Comparison of ENCODE assay signal across 8 cellular contexts in the genomic region with DNA sequence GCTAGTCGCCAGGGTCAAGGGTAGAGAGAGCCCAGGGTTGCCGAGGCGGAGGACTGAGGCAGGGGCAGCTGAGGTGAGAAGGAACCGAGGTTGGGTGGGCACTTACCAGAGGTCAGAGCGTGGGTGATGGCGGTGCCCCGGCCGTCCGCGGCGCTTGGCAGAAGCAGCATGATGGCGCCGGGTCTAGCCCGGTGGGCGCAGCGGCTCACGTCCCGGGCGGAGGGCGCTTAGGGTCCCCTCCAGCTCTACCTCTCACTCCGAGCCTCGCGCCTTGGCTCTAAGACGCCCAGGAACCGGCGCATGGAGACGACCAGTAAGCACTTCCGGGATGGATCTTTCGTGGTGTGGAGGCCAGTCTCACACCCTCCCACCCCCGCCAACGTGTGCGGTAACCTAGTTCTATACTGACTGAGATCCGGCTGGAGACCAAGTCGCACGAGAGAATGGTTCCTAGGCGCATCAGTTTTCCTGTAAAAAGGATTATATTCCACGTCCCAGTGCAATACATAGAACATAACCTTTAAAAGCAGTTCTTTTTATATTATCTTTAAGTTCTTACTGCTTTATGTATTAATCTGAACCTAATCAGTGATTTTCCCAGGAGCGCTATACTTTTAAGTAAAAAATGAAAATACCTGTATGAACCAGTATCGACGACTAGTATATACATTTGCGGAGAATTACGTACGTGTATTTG. TPM values are rescaled to one million over a fixed set of nuclear protein-coding genes. Genes with fewer than 3 reads are reported as not detected.
A peak's percentile ranks its signal among the peaks of the same experiment; 100 is the strongest.
DNase-seq lines count a peak whose midpoint lies in the region; ATAC-seq, FAIRE-seq and TF ChIP-seq lines count a peak whose summit lies in the region.

A gene with protein sequence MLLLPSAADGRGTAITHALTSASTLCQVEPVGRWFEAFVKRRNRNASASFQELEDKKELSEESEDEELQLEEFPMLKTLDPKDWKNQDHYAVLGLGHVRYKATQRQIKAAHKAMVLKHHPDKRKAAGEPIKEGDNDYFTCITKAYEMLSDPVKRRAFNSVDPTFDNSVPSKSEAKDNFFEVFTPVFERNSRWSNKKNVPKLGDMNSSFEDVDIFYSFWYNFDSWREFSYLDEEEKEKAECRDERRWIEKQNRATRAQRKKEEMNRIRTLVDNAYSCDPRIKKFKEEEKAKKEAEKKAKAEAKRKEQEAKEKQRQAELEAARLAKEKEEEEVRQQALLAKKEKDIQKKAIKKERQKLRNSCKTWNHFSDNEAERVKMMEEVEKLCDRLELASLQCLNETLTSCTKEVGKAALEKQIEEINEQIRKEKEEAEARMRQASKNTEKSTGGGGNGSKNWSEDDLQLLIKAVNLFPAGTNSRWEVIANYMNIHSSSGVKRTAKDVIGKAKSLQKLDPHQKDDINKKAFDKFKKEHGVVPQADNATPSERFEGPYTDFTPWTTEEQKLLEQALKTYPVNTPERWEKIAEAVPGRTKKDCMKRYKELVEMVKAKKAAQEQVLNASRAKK (minus strand): TSS at position 315 of the 697 bp plus-strand sequence. CDS start 145 bp downstream, at position 170.

- peak within 1 kb of the TSS; percentile 67 for H3K27ac ChIP-seq in endodermal cell (ENCODE audit: low read depth, low read length)

- intact Hi-C loops in Caco-2 (cut with micrococcal nuclease; ENCODE audit: unreplicated experiment), result loop anchor here (1.0 kb wide), 1 partner anchor 47 kb away; a partner anchor contains a TSS

- DNase-seq in Caco-2 (peak; percentile 86 to 91), HTR-8/SVneo (ENCODE audit: insufficient read length, low spot score) (peak; percentile 84), NT2/D1 (ENCODE audit: low read depth, low spot score) (peak; percentile 81), endodermal cell (peak; percentile 93), mesenteric fat pad (ENCODE audit: low spot score) (no peak)
- peak; percentile 92 for DNase-seq in activated CD8-positive, alpha-beta memory T cell treated with anti-CD3 and anti-CD28 coated beads, Interleukin-2, amount 10 ng/mL, durations not matched to agents 7 days and 5 days
- peak; percentile 71 for DNase-seq in stimulated activated CD8-positive, alpha-beta memory T cell treated with anti-CD3 and anti-CD28 coated beads, Interleukin-15, amount 100 ng/mL, for 1 hour (ENCODE audit: low read depth)

- H3K27ac Mint-ChIP-seq in Caco-2 (ENCODE audit: unreplicated experiment) (peak within 1 kb of the TSS; percentile 99), endodermal cell (peak within 1 kb of the TSS; percentile 97)
- peak within 1 kb of the TSS; percentile 99 for H3K27ac Mint-ChIP-seq in activated CD8-positive, alpha-beta memory T cell treated with anti-CD3 and anti-CD28 coated beads, Interleukin-2, amount 10 ng/mL, durations not matched to agents 7 days and 5 days

- H3K9ac ChIP-seq in NT2/D1 (ENCODE audit: insufficient read length, low read depth) (peak within 1 kb of the TSS; percentile 97), endodermal cell (ENCODE audit: extremely low read depth, low read length, poor library complexity, severe bottlenecking) (peak within 1 kb of the TSS; percentile 96)

- no peaks in the 10 kb centered on the region for H3K9me3 Mint-ChIP-seq in Caco-2 (ENCODE audit: unreplicated experiment)
- H3K9me3 Mint-ChIP-seq in activated CD8-positive, alpha-beta memory T cell treated with anti-CD3 and anti-CD28 coated beads, Interleukin-2, amount 10 ng/mL, durations not matched to agents 7 days and 5 days (ENCODE audit: low read depth), result no peaks in the 10 kb centered on the region
- H3K9me3 Mint-ChIP-seq in endodermal cell, result no peaks in the 10 kb centered on the region

- H3K4me3 Mint-ChIP-seq in Caco-2 (ENCODE audit: unreplicated experiment) (peak within 1 kb of the TSS; percentile 100), endodermal cell (peak within 1 kb of the TSS; percentile 95)
- peak within 1 kb of the TSS; percentile 90 for H3K4me3 Mint-ChIP-seq in activated CD8-positive, alpha-beta memory T cell treated with anti-CD3 and anti-CD28 coated beads, Interleukin-2, amount 10 ng/mL, durations not matched to agents 7 days and 5 days

- TF ChIP-seq CTCF in Caco-2 (IDR thresholded peaks at IDR 0.05; ENCODE audit: insufficient read depth in 1 of 2, low read depth in 1 of 2, low read length in 1 of 2, severe bottlenecking in 1 of 2, unreplicated experiment in 1 of 2), result no peak
- TF ChIP-seq CTCF in endodermal cell (conservative IDR thresholded peaks at IDR 0.05), result no peak

- H3K27me3 ChIP-seq in Caco-2 (replicated peaks; ENCODE audit: control insufficient read depth, insufficient read depth, low read length) (no peaks in the 10 kb centered on the region), NT2/D1 (ENCODE audit: insufficient read depth, insufficient read length) (no peaks in the 10 kb centered on the region), endodermal cell (ENCODE audit: control insufficient read depth, insufficient read depth, low read length, poor library complexity, severe bottlenecking) (no peaks in the 10 kb centered on the region)

- peaks cover 20% of the 10 kb centered on the region; the same call in 1 of the 2 replicates for H3K4me1 ChIP-seq in Caco-2
- H3K4me1 ChIP-seq in NT2/D1 (ENCODE audit: insufficient read depth, insufficient read length), result no peaks in the 10 kb centered on the region
- no peaks in the 10 kb centered on the region for H3K4me1 ChIP-seq in endodermal cell (ENCODE audit: control insufficient read depth, insufficient read depth, low read length)

- H3K36me3 ChIP-seq in Caco-2 (ENCODE audit: control insufficient read depth, insufficient read depth, low read length) (no peaks in the 10 kb centered on the region; the same call in none of the 2 replicates), NT2/D1 (ENCODE audit: insufficient read depth, insufficient read length, low read length) (peaks cover 26% of the 10 kb centered on the region), endodermal cell (ENCODE audit: control insufficient read depth, insufficient read depth, low read length) (peaks cover 24% of the 10 kb centered on the region)

- no TSS peak for BruUV-seq in Caco-2 (replicated peaks; lab: Mats Ljungman, UMichigan)

- ATAC-seq in GM21367 (IDR thresholded peaks at IDR 0.05; ENCODE audit: unreplicated experiment), result peak; percentile 68
- peak; percentile 90 for ATAC-seq in activated CD8-positive, alpha-beta memory T cell treated with anti-CD3 and anti-CD28 coated beads, Interleukin-2, amount 10 ng/mL, durations not matched to agents 7 days and 5 days

- WGBS in endodermal cell (ENCODE audit: insufficient coverage in 1 of 2, insufficient read length in 1 of 2), 2 experiments, result 12 to 28% methylated on average over 15 to 43 of the region's 43 CpGs

- H3K9me3 ChIP-seq in Caco-2, result no peaks in the 10 kb centered on the region
- H3K9me3 ChIP-seq in NT2/D1 (ENCODE audit: insufficient read depth, low read length), result no peaks in the 10 kb centered on the region
- no peaks in the 10 kb centered on the region for H3K9me3 ChIP-seq in endodermal cell (ENCODE audit: control insufficient read depth, low read length)

- peaks cover 58% of the 10 kb centered on the region for H3K36me3 Mint-ChIP-seq in Caco-2 (ENCODE audit: insufficient read depth, unreplicated experiment)
- peaks cover 31% of the 10 kb centered on the region for H3K36me3 Mint-ChIP-seq in activated CD8-positive, alpha-beta memory T cell treated with anti-CD3 and anti-CD28 coated beads, Interleukin-2, amount 10 ng/mL, durations not matched to agents 7 days and 5 days
- peaks cover 25% of the 10 kb centered on the region for H3K36me3 Mint-ChIP-seq in endodermal cell (ENCODE audit: low read depth)

- H3K4me3 ChIP-seq in Caco-2 (ENCODE audit: low read depth, low read length), result peak within 1 kb of the TSS; percentile 84
- H3K4me3 ChIP-seq in NT2/D1 (ENCODE audit: insufficient read length, low read depth), result peak within 1 kb of the TSS; percentile 87
- H3K4me3 ChIP-seq in endodermal cell (ENCODE audit: low read length), result peak within 1 kb of the TSS; percentile 91

- CTCF ChIA-PET in Caco-2 (lab: Charles Lee), result no interaction called here
- CTCF ChIA-PET in activated CD8-positive, alpha-beta memory T cell treated with anti-CD3 and anti-CD28 coated beads, Interleukin-2, amount 10 ng/mL, durations not matched to agents 7 days and 5 days (lab: Charles Lee), result no interaction called here

- H3K4me1 Mint-ChIP-seq in Caco-2 (ENCODE audit: low read depth, unreplicated experiment), result peaks cover 21% of the 10 kb centered on the region
- H3K4me1 Mint-ChIP-seq in activated CD8-positive, alpha-beta memory T cell treated with anti-CD3 and anti-CD28 coated beads, Interleukin-2, amount 10 ng/mL, durations not matched to agents 7 days and 5 days, result peaks cover 58% of the 10 kb centered on the region
- H3K4me1 Mint-ChIP-seq in endodermal cell, result peaks cover 11% of the 10 kb centered on the region

- POLR2A ChIA-PET in Caco-2 (lab: Charles Lee), result no interaction called here

- H3K27me3 Mint-ChIP-seq in Caco-2 (ENCODE audit: insufficient read depth, unreplicated experiment) (no peaks in the 10 kb centered on the region), endodermal cell (ENCODE audit: insufficient read depth) (no peaks in the 10 kb centered on the region)
- H3K27me3 Mint-ChIP-seq in activated CD8-positive, alpha-beta memory T cell treated with anti-CD3 and anti-CD28 coated beads, Interleukin-2, amount 10 ng/mL, durations not matched to agents 7 days and 5 days, result no peaks in the 10 kb centered on the region

- no peak for FAIRE-seq in HTR-8/SVneo (lab: Jason Lieb, UNC)

RNA-seq across cellular contexts. Expression of the gene that starts here (rescaled TPM):
- total RNA-seq in Caco-2 (2022) (71.6 and 73.0 TPM in 2 replicates), endodermal cell (10 to 100 TPM; 40.8 to 43.0 TPM), mesenteric fat pad (27.9 TPM)
- 10 to 100 TPM; 29.8 to 36.8 TPM for total RNA-seq in activated CD8-positive, alpha-beta memory T cell treated with anti-CD3 and anti-CD28 coated beads, Interleukin-2, amount 10 ng/mL, durations not matched to agents 7 days and 5 days
- 25.5 TPM for polyA plus RNA-seq in endodermal cell (2013, experiment 1 of 2)
- polyA plus RNA-seq in endodermal cell (2013, experiment 2 of 2), result 24.1 TPM
